In genomic region chr5:41416336-41416735, GRCh38 we compare ENCODE assay signal across 20 cellular contexts.
"Had no signal": no experiment of that assay in that cellular context is flagged by ENCODE, and none has a peak within 500 bp of the region (broad histone marks: within the 10 kb centered on the region; RNA-seq: fewer than 3 reads in every experiment).

No MANE protein-coding gene starts in this region.

- ATAC-seq: activated CD8-positive, alpha-beta T cell treated with anti-CD3 and anti-CD28 coated beads, Interleukin-2, amount 10 ng/mL, durations not matched to agents 7 days and 5 days; gastroesophageal sphincter; left lung; sciatic nerve; stimulated activated naive CD8-positive, alpha-beta T cell treated with anti-CD3 and anti-CD28 coated beads, Interleukin-15, amount 100 ng/mL, for 72 hours had no signal

- H3K27ac ChIP-seq: gastroesophageal sphincter, left lung, prostate gland, upper lobe of left lung had no signal

- H3K27ac Mint-ChIP-seq: activated B cell treated with CpG ODN at 0.5 μM for 24 hours; activated CD8-positive, alpha-beta T cell treated with anti-CD3 and anti-CD28 coated beads, Interleukin-2, amount 10 ng/mL, durations not matched to agents 7 days and 5 days; activated naive CD4-positive, alpha-beta T cell treated with anti-CD3 and anti-CD28 coated beads, Interleukin-2, amount 50 U/mL, for 24 hours; dendritic cell treated with granulocyte-macrophage colony-stimulating factor and Interleukin-4, amounts not matched to agents 40 ng/mL and 50 ng/mL, for 4 days; nephron; stimulated activated naive CD8-positive, alpha-beta T cell treated with anti-CD3 and anti-CD28 coated beads, Interleukin-15, amount 100 ng/mL, for 72 hours had no signal

- H3K4me3 ChIP-seq: gastroesophageal sphincter, left lung, prostate gland, upper lobe of left lung had no signal

- H3K36me3 Mint-ChIP-seq: activated naive CD4-positive, alpha-beta T cell treated with anti-CD3 and anti-CD28 coated beads, Interleukin-2, amount 50 U/mL, for 24 hours had no signal

- H3K27me3 ChIP-seq: gastroesophageal sphincter, left lung, upper lobe of left lung had no signal

- H3K4me1 ChIP-seq: gastroesophageal sphincter, left lung, prostate gland, upper lobe of left lung had no signal

- H3K9me3 Mint-ChIP-seq: activated B cell treated with CpG ODN at 0.5 μM for 24 hours; activated naive CD4-positive, alpha-beta T cell treated with anti-CD3 and anti-CD28 coated beads, Interleukin-2, amount 50 U/mL, for 24 hours; central memory CD8-positive, alpha-beta T cell; dendritic cell treated with granulocyte-macrophage colony-stimulating factor and Interleukin-4, amounts not matched to agents 40 ng/mL and 50 ng/mL, for 4 days; nephron; stimulated activated naive CD8-positive, alpha-beta T cell treated with anti-CD3 and anti-CD28 coated beads, Interleukin-15, amount 100 ng/mL, for 72 hours had no signal

- H3K36me3 ChIP-seq: gastroesophageal sphincter, left lung, prostate gland, upper lobe of left lung had no signal

- DNase-seq: activated B cell treated with CpG ODN at 0.5 μM for 24 hours; activated CD4-positive, alpha-beta T cell treated with anti-CD3 and anti-CD28 coated beads for 48 hours; activated CD8-positive, alpha-beta memory T cell treated with anti-CD3 and anti-CD28 coated beads, Interleukin-2, amount 50 U/mL, for 4 hours; activated CD8-positive, alpha-beta T cell treated with anti-CD3 and anti-CD28 coated beads, Interleukin-2, amount 10 ng/mL, durations not matched to agents 7 days and 5 days; activated effector memory CD4-positive, alpha-beta T cell treated with anti-CD3 and anti-CD28 coated beads, Interleukin-2, amount 50 U/mL, for 16 hours; activated T-cell treated with anti-CD3 and anti-CD28 coated beads, Interleukin-2, amount 50 U/mL, for 48 hours; effector memory CD4-positive, alpha-beta T cell; kidney; left lung; occipital lobe; stimulated activated naive CD8-positive, alpha-beta T cell treated with anti-CD3 and anti-CD28 coated beads, Interleukin-15, amount 100 ng/mL, for 72 hours; T-helper 2 cell; upper lobe of left lung had no signal

- H3K27me3 Mint-ChIP-seq: activated B cell treated with CpG ODN at 0.5 μM for 24 hours; activated naive CD4-positive, alpha-beta T cell treated with anti-CD3 and anti-CD28 coated beads, Interleukin-2, amount 50 U/mL, for 24 hours; central memory CD8-positive, alpha-beta T cell; dendritic cell treated with granulocyte-macrophage colony-stimulating factor and Interleukin-4, amounts not matched to agents 40 ng/mL and 50 ng/mL, for 4 days; stimulated activated naive CD8-positive, alpha-beta T cell treated with anti-CD3 and anti-CD28 coated beads, Interleukin-15, amount 100 ng/mL, for 72 hours had no signal

- H3K9me3 ChIP-seq: gastroesophageal sphincter, left lung, prostate gland, upper lobe of left lung had no signal

- H3K4me1 Mint-ChIP-seq: activated B cell treated with CpG ODN at 0.5 μM for 24 hours; activated naive CD4-positive, alpha-beta T cell treated with anti-CD3 and anti-CD28 coated beads, Interleukin-2, amount 50 U/mL, for 24 hours; central memory CD8-positive, alpha-beta T cell; stimulated activated naive CD8-positive, alpha-beta T cell treated with anti-CD3 and anti-CD28 coated beads, Interleukin-15, amount 100 ng/mL, for 72 hours had no signal

- H3K4me3 Mint-ChIP-seq: activated B cell treated with CpG ODN at 0.5 μM for 24 hours; activated CD8-positive, alpha-beta T cell treated with anti-CD3 and anti-CD28 coated beads, Interleukin-2, amount 10 ng/mL, durations not matched to agents 7 days and 5 days; activated naive CD4-positive, alpha-beta T cell treated with anti-CD3 and anti-CD28 coated beads, Interleukin-2, amount 50 U/mL, for 24 hours; central memory CD8-positive, alpha-beta T cell; dendritic cell treated with granulocyte-macrophage colony-stimulating factor and Interleukin-4, amounts not matched to agents 40 ng/mL and 50 ng/mL, for 4 days; nephron; stimulated activated naive CD8-positive, alpha-beta T cell treated with anti-CD3 and anti-CD28 coated beads, Interleukin-15, amount 100 ng/mL, for 72 hours had no signal
